1 cellular context compared by ENCODE assay signal in genomic region chr2:109265369-109265768, GRCh38.
TF ChIP-seq lines count a peak whose summit lies in the region.

No MANE protein-coding gene starts in this region.

TF ChIP-seq in IMR-90, 13 proteins besides CTCF, POLR2A, EP300 and RAD21 (continued from another document):
- TF ChIP-seq CHD1 (IDR thresholded peaks at IDR 0.05; ENCODE audit: low read depth, low read length) (no peak), CEBPB (IDR thresholded peaks at IDR 0.05; ENCODE audit: low read depth, low read length) (no peak), MAZ (IDR thresholded peaks at IDR 0.05; ENCODE audit: borderline replicate concordance, low read depth, low read length) (no peak), FOS (IDR thresholded peaks at IDR 0.05; ENCODE audit: low read depth, low read length) (no peak)
- TF ChIP-seq, protein P1, sequence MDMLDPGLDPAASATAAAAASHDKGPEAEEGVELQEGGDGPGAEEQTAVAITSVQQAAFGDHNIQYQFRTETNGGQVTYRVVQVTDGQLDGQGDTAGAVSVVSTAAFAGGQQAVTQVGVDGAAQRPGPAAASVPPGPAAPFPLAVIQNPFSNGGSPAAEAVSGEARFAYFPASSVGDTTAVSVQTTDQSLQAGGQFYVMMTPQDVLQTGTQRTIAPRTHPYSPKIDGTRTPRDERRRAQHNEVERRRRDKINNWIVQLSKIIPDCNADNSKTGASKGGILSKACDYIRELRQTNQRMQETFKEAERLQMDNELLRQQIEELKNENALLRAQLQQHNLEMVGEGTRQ (IDR thresholded peaks at IDR 0.05; ENCODE audit: low read depth, low read length), result no peak
